Comparison of ENCODE assay signal across 36 cellular contexts in the genomic region with DNA sequence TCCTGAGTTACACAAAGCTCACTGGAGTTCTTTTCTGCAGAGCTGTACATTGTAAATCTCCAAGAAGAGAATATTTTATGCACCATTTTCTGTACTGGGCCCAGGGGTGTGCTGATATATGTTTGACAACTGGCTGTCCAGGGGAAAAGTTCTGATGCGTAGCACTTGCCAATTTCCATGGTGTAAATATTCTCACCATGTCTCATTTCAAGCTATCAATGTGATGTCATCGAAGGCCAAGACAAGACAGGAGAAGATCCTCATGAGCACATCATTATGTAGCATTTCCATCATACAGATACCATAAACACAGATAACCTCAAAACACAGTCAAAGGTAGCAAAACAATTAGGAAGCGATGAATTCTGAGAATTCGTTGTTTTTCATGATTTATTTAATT. TPM values are rescaled to one million over a fixed set of nuclear protein-coding genes. Genes with fewer than 3 reads are reported as not detected.
"Had no signal": no experiment of that assay in that cellular context is flagged by ENCODE, and none has a peak within 500 bp of the region (broad histone marks: within the 10 kb centered on the region; RNA-seq: fewer than 3 reads in every experiment).

No MANE protein-coding gene starts in this region.

- DNase-seq: activated B cell treated with CpG ODN at 0.5 μM for 24 hours; activated CD4-positive, alpha-beta memory T cell treated with anti-CD3 and anti-CD28 coated beads for 36 hours; activated CD4-positive, alpha-beta T cell treated with anti-CD3 and anti-CD28 coated beads for 4 hours; activated CD4-positive, alpha-beta T cell treated with anti-CD3 and anti-CD28 coated beads, Interleukin-2, amount 10 ng/mL, durations not matched to agents 24 days and 14 days; activated CD4-positive, alpha-beta T cell treated with anti-CD3 and anti-CD28 coated beads, Interleukin-2, amount 50 U/mL, for 1 hour; activated CD4-positive, alpha-beta T cell treated with anti-CD3 and anti-CD28 coated beads, Interleukin-2, amount 50 U/mL, for 4 hours; activated CD4-positive, CD25-positive, alpha-beta regulatory T cell treated with anti-CD3 and anti-CD28 coated beads, Interleukin-2, amount 50 U/mL, for 72 hours; activated CD8-positive, alpha-beta memory T cell treated with anti-CD3 and anti-CD28 coated beads, Interleukin-2, amount 50 U/mL, for 4 hours; activated CD8-positive, alpha-beta T cell treated with anti-CD3 and anti-CD28 coated beads for 36 hours; activated effector memory CD4-positive, alpha-beta T cell treated with anti-CD3 and anti-CD28 coated beads, Interleukin-2, amount 50 U/mL, for 16 hours; activated gamma-delta T cell treated with Interleukin-2 at 50 U/mL for 16 hours; activated naive CD4-positive, alpha-beta T cell; activated naive CD4-positive, alpha-beta T cell treated with anti-CD3 and anti-CD28 coated beads for 36 hours; activated naive CD4-positive, alpha-beta T cell treated with anti-CD3 and anti-CD28 coated beads, Interleukin-2, amount 50 U/mL, for 16 hours; activated naive CD8-positive, alpha-beta T cell treated with anti-CD3 and anti-CD28 coated beads for 36 hours; activated T-cell treated with anti-CD3 and anti-CD28 coated beads for 4 hours; activated T-cell treated with anti-CD3 and anti-CD28 coated beads, Interleukin-2, amount 50 U/mL, for 1 hour; activated T-cell treated with anti-CD3 and anti-CD28 coated beads, Interleukin-2, amount 50 U/mL, for 4 hours; activated T-cell treated with anti-CD3 and anti-CD28 coated beads, Interleukin-2, amount 50 U/mL, for 72 hours; amniotic stem cell; aorta; body of pancreas; brain microvascular endothelial cell; T-helper 1 cell; T-helper 2 cell; T-helper 9 cell had no signal

- H3K9me3 Mint-ChIP-seq: activated B cell treated with CpG ODN at 0.5 μM for 24 hours; activated CD4-positive, alpha-beta memory T cell treated with anti-CD3 and anti-CD28 coated beads for 36 hours; activated CD8-positive, alpha-beta T cell treated with anti-CD3 and anti-CD28 coated beads for 36 hours; activated naive CD4-positive, alpha-beta T cell treated with anti-CD3 and anti-CD28 coated beads for 36 hours; activated naive CD8-positive, alpha-beta T cell treated with anti-CD3 and anti-CD28 coated beads for 36 hours; activated T-cell treated with anti-CD3 and anti-CD28 coated beads, Interleukin-2, amount 50 U/mL, for 4 hours; activated T-helper 17 cell treated with anti-CD3 and anti-CD28 coated beads, Interleukin-2, amount 50 U/mL, for 72 hours; T-helper 1 cell treated with Interleukin-12 subunit alpha and Interleukin-12 subunit beta and Interleukin-4 antibody, amounts not matched to agents 30 μg/mL and 1 μg/mL, for 36 hours had no signal

- H3K36me3 ChIP-seq: adrenal gland, brain microvascular endothelial cell, breast epithelium had no signal

- H3K4me1 Mint-ChIP-seq: activated B cell treated with CpG ODN at 0.5 μM for 24 hours; activated CD4-positive, alpha-beta T cell treated with anti-CD3 and anti-CD28 coated beads, Interleukin-2, amount 10 ng/mL, durations not matched to agents 24 days and 14 days; activated naive CD8-positive, alpha-beta T cell treated with anti-CD3 and anti-CD28 coated beads for 36 hours; activated T-helper 17 cell treated with anti-CD3 and anti-CD28 coated beads, Interleukin-2, amount 50 U/mL, for 72 hours; central memory CD8-positive, alpha-beta T cell had no signal

- H3K9me3 ChIP-seq: adrenal gland, body of pancreas, breast epithelium had no signal

- H3K4me3 Mint-ChIP-seq: activated B cell treated with CpG ODN at 0.5 μM for 24 hours; activated CD4-positive, alpha-beta memory T cell treated with anti-CD3 and anti-CD28 coated beads for 36 hours; activated CD4-positive, alpha-beta T cell treated with anti-CD3 and anti-CD28 coated beads, Interleukin-2, amount 10 ng/mL, durations not matched to agents 24 days and 14 days; activated CD8-positive, alpha-beta T cell treated with anti-CD3 and anti-CD28 coated beads for 36 hours; activated naive CD4-positive, alpha-beta T cell treated with anti-CD3 and anti-CD28 coated beads for 36 hours; activated naive CD8-positive, alpha-beta T cell treated with anti-CD3 and anti-CD28 coated beads for 36 hours; activated T-cell treated with anti-CD3 and anti-CD28 coated beads, Interleukin-2, amount 50 U/mL, for 4 hours; activated T-cell treated with anti-CD3 and anti-CD28 coated beads, Interleukin-2, amount 50 U/mL, for 72 hours; activated T-helper 1 cell treated with anti-CD3 and anti-CD28 coated beads, Interleukin-12 subunit alpha, Interleukin-12 subunit beta, Interleukin-2, Interleukin-4 antibody, amounts not matched to agents 30 ng/mL and 10 ng/mL and 1 ng/mL, durations not matched to agents 14 hours and 24 hours and 36 hours; activated T-helper 17 cell treated with anti-CD3 and anti-CD28 coated beads, Interleukin-2, amount 50 U/mL, for 72 hours; central memory CD8-positive, alpha-beta T cell; T-helper 1 cell treated with Interleukin-12 subunit alpha and Interleukin-12 subunit beta and Interleukin-4 antibody, amounts not matched to agents 30 μg/mL and 1 μg/mL, for 36 hours; T-helper 2 cell treated with Interferon-gamma antibody and Interleukin-4, amounts not matched to agents 5 μg/mL and 100 μg/mL, for 36 hours had no signal

- H3K27me3 Mint-ChIP-seq: activated CD4-positive, alpha-beta memory T cell treated with anti-CD3 and anti-CD28 coated beads for 36 hours; activated CD4-positive, alpha-beta T cell treated with anti-CD3 and anti-CD28 coated beads, Interleukin-2, amount 10 ng/mL, durations not matched to agents 24 days and 14 days had no signal

- H3K27ac Mint-ChIP-seq: activated B cell treated with CpG ODN at 0.5 μM for 24 hours; activated CD4-positive, alpha-beta memory T cell treated with anti-CD3 and anti-CD28 coated beads for 36 hours; activated CD4-positive, alpha-beta T cell treated with anti-CD3 and anti-CD28 coated beads, Interleukin-2, amount 10 ng/mL, durations not matched to agents 24 days and 14 days; activated CD8-positive, alpha-beta T cell treated with anti-CD3 and anti-CD28 coated beads for 36 hours; activated naive CD4-positive, alpha-beta T cell treated with anti-CD3 and anti-CD28 coated beads for 36 hours; activated naive CD4-positive, alpha-beta T cell treated with anti-CD3 and anti-CD28 coated beads, Interleukin-2, amount 50 U/mL, for 72 hours; activated naive CD8-positive, alpha-beta T cell treated with anti-CD3 and anti-CD28 coated beads for 36 hours; activated T-cell treated with anti-CD3 and anti-CD28 coated beads, Interleukin-2, amount 50 U/mL, for 72 hours; activated T-helper 1 cell treated with anti-CD3 and anti-CD28 coated beads, Interleukin-12 subunit alpha, Interleukin-12 subunit beta, Interleukin-2, Interleukin-4 antibody, amounts not matched to agents 30 ng/mL and 10 ng/mL and 1 ng/mL, durations not matched to agents 14 hours and 24 hours and 36 hours; activated T-helper 17 cell treated with anti-CD3 and anti-CD28 coated beads, Interleukin-2, amount 50 U/mL, for 72 hours; T-helper 1 cell treated with Interleukin-12 subunit alpha and Interleukin-12 subunit beta and Interleukin-4 antibody, amounts not matched to agents 30 μg/mL and 1 μg/mL, for 36 hours; T-helper 2 cell treated with Interferon-gamma antibody and Interleukin-4, amounts not matched to agents 5 μg/mL and 100 μg/mL, for 36 hours had no signal

- H3K4me1 ChIP-seq: body of pancreas, breast epithelium had no signal

- H3K27ac ChIP-seq: adrenal gland, body of pancreas, brain microvascular endothelial cell, breast epithelium, VCaP had no signal

- H3K27me3 ChIP-seq: adrenal gland, body of pancreas, brain microvascular endothelial cell, breast epithelium had no signal

- H3K36me3 Mint-ChIP-seq: activated CD4-positive, alpha-beta memory T cell treated with anti-CD3 and anti-CD28 coated beads for 36 hours; activated naive CD4-positive, alpha-beta T cell treated with anti-CD3 and anti-CD28 coated beads, Interleukin-2, amount 50 U/mL, for 72 hours; activated naive CD8-positive, alpha-beta T cell treated with anti-CD3 and anti-CD28 coated beads for 36 hours had no signal

- H3K4me3 ChIP-seq: adrenal gland, body of pancreas, breast epithelium had no signal

RNA-seq across cellular contexts. Expression of a gene that starts 18.9 kb away (rescaled TPM):
- total RNA-seq: activated B cell treated with CpG ODN at 0.5 μM for 24 hours; activated CD4-positive, alpha-beta memory T cell treated with anti-CD3 and anti-CD28 coated beads for 36 hours; activated CD4-positive, alpha-beta T cell treated with anti-CD3 and anti-CD28 coated beads, Interleukin-2, amount 10 ng/mL, durations not matched to agents 24 days and 14 days; activated CD8-positive, alpha-beta memory T cell treated with anti-CD3 and anti-CD28 coated beads for 36 hours; activated CD8-positive, alpha-beta T cell treated with anti-CD3 and anti-CD28 coated beads for 36 hours; activated naive CD4-positive, alpha-beta T cell treated with anti-CD3 and anti-CD28 coated beads for 36 hours; activated naive CD4-positive, alpha-beta T cell treated with anti-CD3 and anti-CD28 coated beads, Interleukin-2, amount 50 U/mL, for 72 hours; activated naive CD8-positive, alpha-beta T cell treated with anti-CD3 and anti-CD28 coated beads for 36 hours; activated T-cell treated with anti-CD3 and anti-CD28 coated beads, Interleukin-2, amount 50 U/mL, for 72 hours; activated T-helper 1 cell treated with anti-CD3 and anti-CD28 coated beads, Interleukin-12 subunit alpha, Interleukin-12 subunit beta, Interleukin-2, Interleukin-4 antibody, amounts not matched to agents 30 ng/mL and 10 ng/mL and 1 ng/mL, durations not matched to agents 14 hours and 24 hours and 36 hours; activated T-helper 17 cell treated with anti-CD3 and anti-CD28 coated beads, Interleukin-2, amount 50 U/mL, for 72 hours had no signal

RNA-seq across cellular contexts. Expression of a gene that starts 41.7 kb away (rescaled TPM):
- total RNA-seq: activated B cell treated with CpG ODN at 0.5 μM for 24 hours; activated CD4-positive, alpha-beta memory T cell treated with anti-CD3 and anti-CD28 coated beads for 36 hours; activated CD4-positive, alpha-beta T cell treated with anti-CD3 and anti-CD28 coated beads, Interleukin-2, amount 10 ng/mL, durations not matched to agents 24 days and 14 days; activated CD8-positive, alpha-beta memory T cell treated with anti-CD3 and anti-CD28 coated beads for 36 hours; activated CD8-positive, alpha-beta T cell treated with anti-CD3 and anti-CD28 coated beads for 36 hours; activated naive CD4-positive, alpha-beta T cell treated with anti-CD3 and anti-CD28 coated beads for 36 hours; activated naive CD4-positive, alpha-beta T cell treated with anti-CD3 and anti-CD28 coated beads, Interleukin-2, amount 50 U/mL, for 72 hours; activated naive CD8-positive, alpha-beta T cell treated with anti-CD3 and anti-CD28 coated beads for 36 hours; activated T-cell treated with anti-CD3 and anti-CD28 coated beads, Interleukin-2, amount 50 U/mL, for 4 hours; activated T-cell treated with anti-CD3 and anti-CD28 coated beads, Interleukin-2, amount 50 U/mL, for 72 hours; activated T-helper 1 cell treated with anti-CD3 and anti-CD28 coated beads, Interleukin-12 subunit alpha, Interleukin-12 subunit beta, Interleukin-2, Interleukin-4 antibody, amounts not matched to agents 30 ng/mL and 10 ng/mL and 1 ng/mL, durations not matched to agents 14 hours and 24 hours and 36 hours; activated T-helper 17 cell treated with anti-CD3 and anti-CD28 coated beads, Interleukin-2, amount 50 U/mL, for 72 hours; body of pancreas had no signal
